8 cellular contexts compared by ENCODE assay signal in the genomic region with DNA sequence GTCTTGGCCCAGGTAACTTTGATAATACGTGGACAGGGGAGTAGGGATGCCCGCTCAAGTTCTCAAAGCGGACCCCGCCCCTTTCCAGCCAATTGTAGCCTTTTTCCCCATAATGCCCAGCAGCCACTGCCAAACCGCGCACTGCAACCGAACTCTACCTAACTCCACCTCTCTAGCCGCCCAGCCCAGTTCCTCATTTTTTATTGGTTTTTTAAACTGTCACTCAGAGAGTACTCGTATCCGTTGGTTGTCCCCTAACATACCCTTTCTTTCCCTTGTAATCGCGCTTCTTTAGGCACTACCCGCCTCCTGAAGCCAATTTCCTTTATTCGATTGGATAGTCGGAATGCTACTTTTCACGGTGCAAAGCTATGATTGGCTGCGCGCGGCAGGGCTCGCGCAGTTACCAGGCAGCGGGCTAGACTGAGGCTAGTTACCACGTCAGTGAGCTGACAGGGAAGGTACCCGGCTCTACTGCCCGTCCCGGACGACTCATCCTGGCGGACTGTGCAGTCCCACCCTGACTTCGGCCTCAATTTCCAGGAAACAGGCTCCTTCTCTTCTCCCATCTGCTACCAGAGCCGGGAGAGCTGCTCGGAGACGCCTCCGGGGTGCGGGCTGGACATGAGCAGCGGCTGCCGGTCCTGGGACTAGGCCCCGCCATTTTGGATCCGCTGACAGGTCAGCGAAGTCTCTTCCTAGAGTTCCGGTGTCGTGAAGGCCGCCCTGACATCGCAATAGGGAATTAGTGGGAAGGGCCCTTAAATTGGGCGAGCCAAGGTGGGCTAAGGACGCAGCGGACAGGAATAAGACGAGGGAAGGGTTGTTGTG. TPM values are rescaled to one million over a fixed set of nuclear protein-coding genes. Genes with fewer than 3 reads are reported as not detected.
DNase-seq lines count a peak whose midpoint lies in the region; ATAC-seq and TF ChIP-seq lines count a peak whose summit lies in the region.

A gene with protein sequence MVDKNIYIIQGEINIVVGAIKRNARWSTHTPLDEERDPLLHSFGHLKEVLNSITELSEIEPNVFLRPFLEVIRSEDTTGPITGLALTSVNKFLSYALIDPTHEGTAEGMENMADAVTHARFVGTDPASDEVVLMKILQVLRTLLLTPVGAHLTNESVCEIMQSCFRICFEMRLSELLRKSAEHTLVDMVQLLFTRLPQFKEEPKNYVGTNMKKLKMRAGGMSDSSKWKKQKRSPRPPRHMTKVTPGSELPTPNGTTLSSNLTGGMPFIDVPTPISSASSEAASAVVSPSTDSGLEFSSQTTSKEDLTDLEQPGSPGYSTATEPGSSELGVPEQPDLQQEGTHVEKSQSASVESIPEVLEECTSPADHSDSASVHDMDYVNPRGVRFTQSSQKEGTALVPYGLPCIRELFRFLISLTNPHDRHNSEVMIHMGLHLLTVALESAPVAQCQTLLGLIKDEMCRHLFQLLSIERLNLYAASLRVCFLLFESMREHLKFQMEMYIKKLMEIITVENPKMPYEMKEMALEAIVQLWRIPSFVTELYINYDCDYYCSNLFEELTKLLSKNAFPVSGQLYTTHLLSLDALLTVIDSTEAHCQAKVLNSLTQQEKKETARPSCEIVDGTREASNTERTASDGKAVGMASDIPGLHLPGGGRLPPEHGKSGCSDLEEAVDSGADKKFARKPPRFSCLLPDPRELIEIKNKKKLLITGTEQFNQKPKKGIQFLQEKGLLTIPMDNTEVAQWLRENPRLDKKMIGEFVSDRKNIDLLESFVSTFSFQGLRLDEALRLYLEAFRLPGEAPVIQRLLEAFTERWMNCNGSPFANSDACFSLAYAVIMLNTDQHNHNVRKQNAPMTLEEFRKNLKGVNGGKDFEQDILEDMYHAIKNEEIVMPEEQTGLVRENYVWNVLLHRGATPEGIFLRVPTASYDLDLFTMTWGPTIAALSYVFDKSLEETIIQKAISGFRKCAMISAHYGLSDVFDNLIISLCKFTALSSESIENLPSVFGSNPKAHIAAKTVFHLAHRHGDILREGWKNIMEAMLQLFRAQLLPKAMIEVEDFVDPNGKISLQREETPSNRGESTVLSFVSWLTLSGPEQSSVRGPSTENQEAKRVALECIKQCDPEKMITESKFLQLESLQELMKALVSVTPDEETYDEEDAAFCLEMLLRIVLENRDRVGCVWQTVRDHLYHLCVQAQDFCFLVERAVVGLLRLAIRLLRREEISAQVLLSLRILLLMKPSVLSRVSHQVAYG (N-terminal part only) (plus strand): TSS at position 432 of the 831 bp plus-strand sequence. CDS start 13,407 bp downstream, outside the sequence.

- DNase-seq in NCI-H774 (lab: John Stamatoyannopoulos, UW) (peak; percentile 95), left lobe of liver (ENCODE audit: low spot score) (peak; percentile 95)
- DNase-seq in activated CD4-positive, alpha-beta T cell treated with anti-CD3 and anti-CD28 coated beads, Interleukin-2, amount 50 U/mL, for 4 hours, result peak; percentile 81 to 83
- peak; percentile 80 for DNase-seq in stimulated activated CD4-positive, alpha-beta T cell treated with anti-CD3 and anti-CD28 coated beads, Interleukin-2, amount 100 ng/mL, for 4 hours (ENCODE audit: low read depth)

- H3K27me3 Mint-ChIP-seq in dendritic cell treated with granulocyte-macrophage colony-stimulating factor and Interleukin-4, amounts not matched to agents 40 ng/mL and 50 ng/mL, for 4 days, result peaks cover 27% of the 10 kb centered on the region

- ATAC-seq in GM19395 (IDR thresholded peaks at IDR 0.05; ENCODE audit: unreplicated experiment), result peak; percentile 94
- ATAC-seq in HG03565 (IDR thresholded peaks at IDR 0.05; ENCODE audit: unreplicated experiment), result peak; percentile 83
- peak; percentile 89 for ATAC-seq in left lobe of liver

- H3K27ac ChIP-seq in C4-2B, result peak within 1 kb of the TSS; percentile 82

- H3K36me3 Mint-ChIP-seq in dendritic cell treated with granulocyte-macrophage colony-stimulating factor and Interleukin-4, amounts not matched to agents 40 ng/mL and 50 ng/mL, for 4 days (ENCODE audit: low read depth), result peaks cover 12% of the 10 kb centered on the region

- H3K9me3 Mint-ChIP-seq in dendritic cell treated with granulocyte-macrophage colony-stimulating factor and Interleukin-4, amounts not matched to agents 40 ng/mL and 50 ng/mL, for 4 days, result no peaks in the 10 kb centered on the region

- H3K27ac Mint-ChIP-seq in dendritic cell treated with granulocyte-macrophage colony-stimulating factor and Interleukin-4, amounts not matched to agents 40 ng/mL and 50 ng/mL, for 4 days, result peak within 1 kb of the TSS; percentile 89

- no peak for TF ChIP-seq CTCF in C4-2B (conservative IDR thresholded peaks at IDR 0.05)

- H3K4me3 Mint-ChIP-seq in dendritic cell treated with granulocyte-macrophage colony-stimulating factor and Interleukin-4, amounts not matched to agents 40 ng/mL and 50 ng/mL, for 4 days, result peak within 1 kb of the TSS; percentile 92

- H3K4me1 Mint-ChIP-seq in dendritic cell treated with granulocyte-macrophage colony-stimulating factor and Interleukin-4, amounts not matched to agents 40 ng/mL and 50 ng/mL, for 4 days (ENCODE audit: low read depth), result peaks cover 46% of the 10 kb centered on the region

- intact Hi-C loops in dendritic cell treated with granulocyte-macrophage colony-stimulating factor and Interleukin-4, amounts not matched to agents 40 ng/mL and 50 ng/mL, for 4 days (cut with micrococcal nuclease), result loop anchor here (2.0 to 10.0 kb wide), 4 partner anchors 15 to 891 kb away; a partner anchor contains a TSS

RNA-seq across cellular contexts. Expression of the gene that starts here (rescaled TPM):
- total RNA-seq in left lobe of liver, result 22.8 TPM

Comparison
In these comparisons a context has a peak if more than half of its experiments do, and no peak if none do; other contexts are left out.
1. Peak in every context shown above with its lines: DNase-seq, ATAC-seq and H3K27ac ChIP-seq.